ENCODE assay signal across 18 cellular contexts in the genomic region with DNA sequence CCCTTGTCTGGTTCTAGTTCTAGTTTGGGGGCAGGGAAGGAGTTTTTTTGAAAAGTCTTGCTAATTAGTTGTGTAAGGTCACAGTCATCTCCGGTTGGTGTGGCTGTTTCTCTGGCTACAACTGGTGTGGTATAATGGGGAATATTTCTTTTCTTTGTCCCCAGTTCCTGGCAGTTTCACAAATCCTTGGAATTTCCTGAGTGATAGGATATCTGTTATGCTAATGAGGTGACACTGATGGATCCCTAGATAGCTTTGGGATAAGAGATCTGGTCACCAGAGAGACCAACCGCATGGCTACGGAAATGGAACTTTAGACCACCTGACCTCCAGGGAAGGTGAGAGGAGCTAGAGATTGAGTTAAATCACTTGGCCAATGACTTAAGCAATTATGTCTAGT.
DNase-seq lines count a peak whose midpoint lies in the region; ATAC-seq, FAIRE-seq and TF ChIP-seq lines count a peak whose summit lies in the region.
"Had no signal": no experiment of that assay in that cellular context is flagged by ENCODE, and none has a peak within 500 bp of the region (broad histone marks: within the 10 kb centered on the region; RNA-seq: fewer than 3 reads in every experiment).

No MANE protein-coding gene starts in this region.

- CTCF ChIA-PET in endothelial cell of umbilical vein (lab: Charles Lee) (interaction anchor here (0.7 to 1.2 kb wide), 2 partner anchors 12 to 92 kb away, joined by 3 read pairs; no protein-coding TSS in a partner anchor), OCI-LY7 (lab: Charles Lee; ENCODE audit: unreplicated experiment) (no interaction called here)

- H3K4me3 ChIP-seq in HUES6 (ENCODE audit: low read depth, low read length) (no peak overlapping the region), endothelial cell of umbilical vein (replicated peaks in 1 of 3; ENCODE audit: insufficient read depth in 1 of 3, low read depth in 1 of 3, low read length in 3 of 3) (no peak overlapping the region), spleen (no peak overlapping the region), OCI-LY7 (ENCODE audit: low read depth, low read length, poor library complexity, severe bottlenecking) (no peak overlapping the region)
- H3K4me3 ChIP-seq: GM12878, GM23248 had no signal

- ATAC-seq in sciatic nerve: no peak
- ATAC-seq: GM12878, HCT116 had no signal

- POLR2A ChIA-PET in endothelial cell of umbilical vein (lab: Charles Lee): no interaction called here
- POLR2A ChIA-PET in OCI-LY7 (lab: Charles Lee): no interaction called here

- H3K27ac ChIP-seq in HUES6 (ENCODE audit: low read depth, low read length): peak overlapping the region; percentile 27; the same call in 1 of the 2 replicates
- H3K27ac ChIP-seq in endothelial cell of umbilical vein (ENCODE audit: insufficient read depth, low read depth, low read length): no peak overlapping the region
- H3K27ac ChIP-seq in spleen: peak overlapping the region in 6 of 8 donors; percentile 5 to 52 (median 36)
- H3K27ac ChIP-seq in OCI-LY7 (ENCODE audit: low read depth, low read length, poor library complexity, severe bottlenecking): no peak overlapping the region
- H3K27ac ChIP-seq: GM23248 had no signal

- peak overlapping the region; percentile 62 for H3K4me2 ChIP-seq in endothelial cell of umbilical vein (ENCODE audit: insufficient read depth, low read length)
- H3K4me2 ChIP-seq in OCI-LY7 (ENCODE audit: low read length): no peak overlapping the region

- WGBS in spleen, 5 donors: 61 to 86% (median 76%) methylated on average over 3 of the region's 3 CpGs

- H3K4me1 ChIP-seq in HUES6 (ENCODE audit: control insufficient read depth, insufficient read depth, low read length) (peaks cover 6% of the 10 kb centered on the region; the same call in 1 of the 2 replicates), endothelial cell of umbilical vein (ENCODE audit: control insufficient read depth, extremely low read depth, insufficient read depth, low read length) (peaks cover 26% of the 10 kb centered on the region), spleen (peaks cover 0 to 7% (median 0%) of the 10 kb centered on the region in 6 donors), OCI-LY7 (ENCODE audit: insufficient read depth, low read length, poor library complexity, severe bottlenecking) (no peaks in the 10 kb centered on the region)

- TF ChIP-seq POLR2A in endothelial cell of umbilical vein (IDR thresholded peaks at IDR 0.05; ENCODE audit: low read depth, low read length) (no peak), spleen (IDR thresholded peaks at IDR 0.05) (no peak)

- peak; percentile 67 for FAIRE-seq in endothelial cell of umbilical vein (lab: Jason Lieb, UNC)
- FAIRE-seq: GM12878, GM19239 had no signal

- H3K9me3 ChIP-seq in HUES6 (ENCODE audit: control insufficient read depth, insufficient read depth, low read depth, low read length) (no peaks in the 10 kb centered on the region), endothelial cell of umbilical vein (replicated peaks; ENCODE audit: control insufficient read depth, insufficient read depth, low read length) (no peaks in the 10 kb centered on the region), spleen (peaks cover 0 to 8% (median 0%) of the 10 kb centered on the region in 8 donors), OCI-LY7 (ENCODE audit: low read length) (no peaks in the 10 kb centered on the region)

- H4K20me1 ChIP-seq in endothelial cell of umbilical vein (replicated peaks; ENCODE audit: control insufficient read depth, extremely low read depth, insufficient read depth, low read length) (no peaks in the 10 kb centered on the region), OCI-LY7 (ENCODE audit: insufficient read depth, low read length) (no peaks in the 10 kb centered on the region)

- intact Hi-C loops in endothelial cell of umbilical vein (cut with micrococcal nuclease): no loop called here
- intact Hi-C loops in spleen (cut with DNase I; ENCODE audit: low total_unique reads): no loop called here
- intact Hi-C loops in OCI-LY7 (cut with micrococcal nuclease; ENCODE audit: unreplicated experiment): no loop called here
- intact Hi-C loops in sciatic nerve (cut with DNase I): no loop called here

- H3K27me3 ChIP-seq in HUES6 (ENCODE audit: control insufficient read depth, insufficient read depth, low read length) (no peaks in the 10 kb centered on the region), endothelial cell of umbilical vein (ENCODE audit: control insufficient read depth in 2 of 2, insufficient read depth in 2 of 2, low read length in 2 of 2) (no peaks in the 10 kb centered on the region), spleen (replicated peaks in 1 of 7) (no peaks in the 10 kb centered on the region)

- H3K36me3 ChIP-seq in HUES6 (ENCODE audit: control insufficient read depth, insufficient read depth, low read length) (no peaks in the 10 kb centered on the region), endothelial cell of umbilical vein (ENCODE audit: control insufficient read depth in 2 of 2, extremely low read depth in 1 of 2, insufficient read depth in 2 of 2, low read length in 2 of 2) (no peaks in the 10 kb centered on the region), spleen (no peaks in the 10 kb centered on the region), OCI-LY7 (ENCODE audit: insufficient read depth, low read length) (no peaks in the 10 kb centered on the region)

- TF ChIP-seq CTCF in endothelial cell of umbilical vein (IDR thresholded peaks at IDR 0.05; ENCODE audit: extremely low read depth in 1 of 2, insufficient read depth in 1 of 2, low read depth in 1 of 2, low read length in 2 of 2) (no peak), spleen (IDR thresholded peaks at IDR 0.05 in 8 of 11, conservative IDR thresholded peaks at IDR 0.05 in 3 of 11) (no peak), OCI-LY7 (conservative IDR thresholded peaks at IDR 0.05; ENCODE audit: low read length) (no peak)

- H3K9me2 ChIP-seq in OCI-LY7 (ENCODE audit: insufficient read depth, low read length): no peaks in the 10 kb centered on the region

- H3K9ac ChIP-seq in HUES6 (ENCODE audit: low read length): no peak overlapping the region
- no peak overlapping the region for H3K9ac ChIP-seq in endothelial cell of umbilical vein (replicated peaks; ENCODE audit: extremely low read depth, insufficient read depth, low read length)
- H3K9ac ChIP-seq: GM23248 had no signal

- dilution Hi-C loops in endothelial cell of umbilical vein (cut with MboI; ENCODE audit: extremely low pct_ligation_motif_present, low sequenced_read_pairs): no loop called here

- BruUV-seq in endothelial cell of umbilical vein (replicated peaks; lab: Mats Ljungman, UMichigan) (no TSS peak), OCI-LY7 (replicated peaks; lab: Mats Ljungman, UMichigan) (no TSS peak)

- H3K9me1 ChIP-seq in endothelial cell of umbilical vein (replicated peaks; ENCODE audit: control insufficient read depth, extremely low read depth, insufficient read depth, low read length): no peaks in the 10 kb centered on the region

- peak; percentile 19 for DNase-seq in endothelial cell of umbilical vein (ENCODE audit: low read depth, low spot score)
- no peak for DNase-seq in spleen
- no peak for DNase-seq in OCI-LY7 (ENCODE audit: low spot score)
- no peak for DNase-seq in sciatic nerve (ENCODE audit: low spot score)
- no peak for DNase-seq in DMS53 treated with DMSO at 0.1 percent for 48 hours (lab: John Stamatoyannopoulos, UW; ENCODE audit: unreplicated experiment)
- DNase-seq: C1 segment of cervical spinal cord; Calu3; CD4-positive, alpha-beta memory T cell; COR-L47; DMS53; DND-41; GDM1; GM23248; H9 had no signal

- H2AFZ ChIP-seq in endothelial cell of umbilical vein (ENCODE audit: low read depth, low read length): peak overlapping the region; percentile 40
- no peak overlapping the region for H2AFZ ChIP-seq in OCI-LY7 (ENCODE audit: low read length)
- H2AFZ ChIP-seq: GM23248 had no signal

- H3K79me2 ChIP-seq in endothelial cell of umbilical vein (ENCODE audit: control insufficient read depth, insufficient read depth, low read length) (no peaks in the 10 kb centered on the region), OCI-LY7 (ENCODE audit: insufficient read depth, low read depth, low read length) (no peaks in the 10 kb centered on the region)

TF ChIP-seq in endothelial cell of umbilical vein, 7 proteins besides CTCF, POLR2A, EP300 and RAD21:
- TF ChIP-seq FOS (IDR thresholded peaks at IDR 0.05; ENCODE audit: borderline replicate concordance, insufficient read depth, low read length): no peak
- peak; percentile 84 for TF ChIP-seq GATA2 (IDR thresholded peaks at IDR 0.05; ENCODE audit: insufficient read depth, insufficient read length, low read depth, low read length)

Comparison
In these comparisons a context has a peak if more than half of its experiments do, and no peak if none do; other contexts are left out.
1. H3K27ac ChIP-seq: peak in HUES6 (single experiment) and spleen (6 of 8); none in endothelial cell of umbilical vein (single experiment) and OCI-LY7 (single experiment).